Comparison of ENCODE assay signal across 21 cellular contexts in genomic region chr6:31634131-31634530, GRCh38. TPM values are rescaled to one million over a fixed set of nuclear protein-coding genes. Genes with fewer than 3 reads are reported as not detected.
DNase-seq lines count a peak whose midpoint lies in the region; ATAC-seq and TF ChIP-seq lines count a peak whose summit lies in the region.
"Had no signal": no experiment of that assay in that cellular context is flagged by ENCODE, and none has a peak within 500 bp of the region (broad histone marks: within the 10 kb centered on the region; RNA-seq: fewer than 3 reads in every experiment).

No MANE protein-coding gene starts in this region.

- H3K27ac ChIP-seq in tibial artery, result no peak overlapping the region
- H3K27ac ChIP-seq: body of pancreas, C4-2B, testis had no signal

- H3K27ac Mint-ChIP-seq in T-helper 1 cell treated with Interleukin-12 subunit alpha and Interleukin-12 subunit beta and Interleukin-4 antibody, amounts not matched to agents 30 μg/mL and 1 μg/mL, for 36 hours, result peak overlapping the region; percentile 50
- H3K27ac Mint-ChIP-seq in HFFc6, result peak overlapping the region; percentile 90
- H3K27ac Mint-ChIP-seq in brain, result peak overlapping the region in 4 of 5 experiments; percentile 41 to 95 (median 72)
- peak overlapping the region; percentile 75 for H3K27ac Mint-ChIP-seq in nephron progenitor cell

- no peak for ATAC-seq in GM19351 (IDR thresholded peaks at IDR 0.05; ENCODE audit: unreplicated experiment)
- ATAC-seq: body of pancreas, esophagus mucosa had no signal

- no peaks in the 10 kb centered on the region for H3K9me3 Mint-ChIP-seq in T-helper 1 cell treated with Interleukin-12 subunit alpha and Interleukin-12 subunit beta and Interleukin-4 antibody, amounts not matched to agents 30 μg/mL and 1 μg/mL, for 36 hours
- H3K9me3 Mint-ChIP-seq in HFFc6, result no peaks in the 10 kb centered on the region
- no peaks in the 10 kb centered on the region for H3K9me3 Mint-ChIP-seq in brain
- H3K9me3 Mint-ChIP-seq in nephron progenitor cell, result no peaks in the 10 kb centered on the region

- H3K4me1 ChIP-seq in tibial artery, result peaks cover 0 to 3% (median 0%) of the 10 kb centered on the region in 4 donors
- H3K4me1 ChIP-seq: body of pancreas had no signal

- no peaks in the 10 kb centered on the region for H3K27me3 ChIP-seq in tibial artery
- H3K27me3 ChIP-seq: body of pancreas, testis had no signal

- H3K4me3 Mint-ChIP-seq in T-helper 1 cell treated with Interleukin-12 subunit alpha and Interleukin-12 subunit beta and Interleukin-4 antibody, amounts not matched to agents 30 μg/mL and 1 μg/mL, for 36 hours, result no peak overlapping the region
- H3K4me3 Mint-ChIP-seq in HFFc6 (peak overlapping the region; percentile 38), brain (no peak overlapping the region), nephron progenitor cell (no peak overlapping the region)

- intact Hi-C loops in tibial artery (cut with DNase I; ENCODE audit: low total_unique reads), result no loop called here

- no peaks in the 10 kb centered on the region for H3K27me3 Mint-ChIP-seq in T-helper 1 cell treated with Interleukin-12 subunit alpha and Interleukin-12 subunit beta and Interleukin-4 antibody, amounts not matched to agents 30 μg/mL and 1 μg/mL, for 36 hours (ENCODE audit: low read depth)
- H3K27me3 Mint-ChIP-seq in HFFc6 (ENCODE audit: insufficient read depth) (peaks cover 5% of the 10 kb centered on the region), brain (peaks cover 6% of the 10 kb centered on the region), nephron progenitor cell (ENCODE audit: low read depth, poor library complexity) (peaks cover 3% of the 10 kb centered on the region)

- H3K9me3 ChIP-seq in tibial artery, result no peaks in the 10 kb centered on the region
- H3K9me3 ChIP-seq: body of pancreas, testis had no signal

- peaks cover 2% of the 10 kb centered on the region for H3K4me1 Mint-ChIP-seq in T-helper 1 cell treated with Interleukin-12 subunit alpha and Interleukin-12 subunit beta and Interleukin-4 antibody, amounts not matched to agents 30 μg/mL and 1 μg/mL, for 36 hours (ENCODE audit: low read depth)
- peaks cover 58% of the 10 kb centered on the region for H3K4me1 Mint-ChIP-seq in HFFc6 (ENCODE audit: low read depth)
- peaks cover 4% of the 10 kb centered on the region for H3K4me1 Mint-ChIP-seq in brain
- peaks cover 5% of the 10 kb centered on the region for H3K4me1 Mint-ChIP-seq in nephron progenitor cell

- peaks cover 76 to 100% (median 96%) of the 10 kb centered on the region in 3 donors for H3K36me3 ChIP-seq in tibial artery

- peaks cover 53% of the 10 kb centered on the region for H3K36me3 Mint-ChIP-seq in T-helper 1 cell treated with Interleukin-12 subunit alpha and Interleukin-12 subunit beta and Interleukin-4 antibody, amounts not matched to agents 30 μg/mL and 1 μg/mL, for 36 hours (ENCODE audit: low read depth)
- H3K36me3 Mint-ChIP-seq in HFFc6 (ENCODE audit: low read depth), result peaks cover 53% of the 10 kb centered on the region
- peaks cover 87% of the 10 kb centered on the region for H3K36me3 Mint-ChIP-seq in brain
- H3K36me3 Mint-ChIP-seq in nephron progenitor cell (ENCODE audit: low read depth), result peaks cover 70% of the 10 kb centered on the region

- no peak for TF ChIP-seq CTCF in HFFc6 (IDR thresholded peaks at IDR 0.05)
- no peak for TF ChIP-seq CTCF in brain (conservative IDR thresholded peaks at IDR 0.05)
- no peak for TF ChIP-seq CTCF in nephron progenitor cell (IDR thresholded peaks at IDR 0.05)
- no peak for TF ChIP-seq CTCF in tibial artery (IDR thresholded peaks at IDR 0.05)

- no peak for DNase-seq in T-helper 1 cell
- DNase-seq in HFFc6, result peak; percentile 45
- no peak for DNase-seq in nephron progenitor cell
- no peak for DNase-seq in GM03348 (ENCODE audit: low spot score)
- no peak for DNase-seq in tibial artery
- DNase-seq: body of pancreas, dermis blood vessel endothelial cell, DMS53, hippocampal formation, kidney glomerular epithelial cell, NCI-H2081 treated with DMSO at 0.1 percent for 48 hours, NCI-H524 treated with DMSO at 0.1 percent for 48 hours, nucleus accumbens, testis had no signal

- no peak overlapping the region for H3K4me3 ChIP-seq in tibial artery
- H3K4me3 ChIP-seq: body of pancreas, testis had no signal

RNA-seq across cellular contexts. Expression of gene PRRC2A, which starts 13.6 kb away (rescaled TPM):
- 100 to 1,000 TPM; 216 to 259 (median 231) TPM for total RNA-seq in HFFc6 (2021; fragmentation: NEBNext Ultra II Directional; extraction: Animal tissue kit (Norgen Biotek cat#: 25700))
- polyA plus RNA-seq in brain (ENCODE audit: insufficient read depth, low read depth, low replicate concordance), result 292 TPM

RNA-seq across cellular contexts. Expression of gene BAG6, which starts 18.3 kb away (rescaled TPM):
- 100 to 1,000 TPM; 247 to 273 (median 262) TPM for total RNA-seq in HFFc6 (2021; fragmentation: NEBNext Ultra II Directional; extraction: Animal tissue kit (Norgen Biotek cat#: 25700))
- polyA plus RNA-seq in brain (ENCODE audit: insufficient read depth, low read depth, low replicate concordance), result 614 TPM

RNA-seq across cellular contexts. Expression of gene AIF1, which starts 19.1 kb away (rescaled TPM):
- total RNA-seq in HFFc6 (2021; fragmentation: NEBNext Ultra II Directional; extraction: Animal tissue kit (Norgen Biotek cat#: 25700)), result not detected
- polyA plus RNA-seq in brain (ENCODE audit: insufficient read depth, low read depth, low replicate concordance), result 14.9 TPM
- total RNA-seq: A172, dermis blood vessel endothelial cell, SK-MEL-5 had no signal

RNA-seq across cellular contexts. Expression of gene APOM, which starts 21.6 kb away (rescaled TPM):
- total RNA-seq in HFFc6 (2021; fragmentation: NEBNext Ultra II Directional; extraction: Animal tissue kit (Norgen Biotek cat#: 25700)), result 1 to 10 TPM; 2.4 to 4.3 (median 2.8) TPM
- polyA plus RNA-seq in brain (ENCODE audit: insufficient read depth, low read depth, low replicate concordance), result 12.0 TPM

RNA-seq across cellular contexts. Expression of gene C6orf47, which starts 26.4 kb away (rescaled TPM):
- 10 to 100 TPM; 13.4 to 16.2 (median 14.9) TPM for total RNA-seq in HFFc6 (2021; fragmentation: NEBNext Ultra II Directional; extraction: Animal tissue kit (Norgen Biotek cat#: 25700))
- 29.4 TPM for polyA plus RNA-seq in brain (ENCODE audit: insufficient read depth, low read depth, low replicate concordance)
